9 cellular contexts compared by ENCODE assay signal in the genomic region with DNA sequence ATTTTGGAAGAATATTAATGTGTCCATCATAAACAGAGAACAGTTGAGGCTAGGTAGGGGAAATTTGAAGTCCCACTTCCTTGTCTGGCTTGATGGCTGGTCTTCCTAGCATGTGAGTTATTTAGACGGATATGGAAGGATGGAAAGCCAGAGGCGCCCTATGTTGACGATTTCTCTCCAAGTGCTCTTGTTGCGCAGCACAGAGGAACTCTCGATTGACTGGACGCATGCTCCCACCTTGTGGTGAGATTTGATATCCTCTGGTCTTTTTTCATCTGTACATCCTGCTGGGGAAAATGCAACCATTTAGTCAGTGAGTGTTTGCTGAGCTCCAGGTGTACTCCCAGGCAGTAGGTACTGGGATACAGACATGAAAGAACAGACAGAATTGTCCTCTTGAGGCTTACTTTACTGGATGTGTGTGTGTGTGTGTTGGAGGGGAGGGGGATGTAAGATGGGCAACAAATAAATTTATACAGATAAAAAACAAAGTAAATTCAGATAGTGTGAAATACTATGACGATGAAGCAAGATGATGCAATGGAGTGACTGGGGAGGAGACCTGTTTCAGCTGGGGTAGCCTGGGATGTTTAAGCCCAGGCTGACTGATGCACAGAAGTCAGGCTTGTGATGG.
DNase-seq lines count a peak whose midpoint lies in the region; ATAC-seq, FAIRE-seq and TF ChIP-seq lines count a peak whose summit lies in the region.
"Had no signal": no experiment of that assay in that cellular context is flagged by ENCODE, and none has a peak within 500 bp of the region (broad histone marks: within the 10 kb centered on the region; RNA-seq: fewer than 3 reads in every experiment).

No MANE protein-coding gene starts in this region.

- peak; percentile 70 for TF ChIP-seq CTCF in parathyroid adenoma (IDR thresholded peaks at IDR 0.05)

- CTCF ChIA-PET in activated CD4-positive, alpha-beta memory T cell treated with anti-CD3 and anti-CD28 coated beads, Interleukin-2, amount 10 ng/mL, durations not matched to agents 7 days and 5 days (lab: Charles Lee), result interaction anchor here (1.2 kb wide), 1 partner anchor 340 kb away, joined by 3 read pairs; no protein-coding TSS in a partner anchor

- no peak overlapping the region for H3K4me3 Mint-ChIP-seq in activated CD4-positive, alpha-beta memory T cell treated with anti-CD3 and anti-CD28 coated beads, Interleukin-2, amount 10 ng/mL, durations not matched to agents 7 days and 5 days
- H3K4me3 Mint-ChIP-seq: activated T-cell treated with anti-CD3 and anti-CD28 coated beads, Interleukin-2, amount 50 U/mL, for 4 hours had no signal

- peak; percentile 81 for FAIRE-seq in frontal cortex (lab: Jason Lieb, UNC)

- no peak overlapping the region for H3K27ac Mint-ChIP-seq in activated CD4-positive, alpha-beta memory T cell treated with anti-CD3 and anti-CD28 coated beads, Interleukin-2, amount 10 ng/mL, durations not matched to agents 7 days and 5 days

- H3K27me3 ChIP-seq in parathyroid adenoma (ENCODE audit: control insufficient read depth, insufficient read depth, low read length), result no peaks in the 10 kb centered on the region

- no peaks in the 10 kb centered on the region for H3K4me1 ChIP-seq in parathyroid adenoma

- H3K36me3 Mint-ChIP-seq in activated CD4-positive, alpha-beta memory T cell treated with anti-CD3 and anti-CD28 coated beads, Interleukin-2, amount 10 ng/mL, durations not matched to agents 7 days and 5 days (ENCODE audit: low read depth), result no peaks in the 10 kb centered on the region

- peak overlapping the region; percentile 33 for H2AFZ ChIP-seq in parathyroid adenoma

- no peaks in the 10 kb centered on the region for H3K4me1 Mint-ChIP-seq in activated CD4-positive, alpha-beta memory T cell treated with anti-CD3 and anti-CD28 coated beads, Interleukin-2, amount 10 ng/mL, durations not matched to agents 7 days and 5 days

- DNase-seq in DMS79 (lab: John Stamatoyannopoulos, UW), result peak; percentile 51
- DNase-seq in NCI-H524 treated with DMSO at 0.1 percent for 48 hours (lab: John Stamatoyannopoulos, UW), result peak; percentile 42
- peak; percentile 47 for DNase-seq in activated CD4-positive, alpha-beta memory T cell treated with anti-CD3 and anti-CD28 coated beads, Interleukin-2, amount 10 ng/mL, durations not matched to agents 7 days and 5 days
- peak; percentile 36 to 49 for DNase-seq in frontal cortex (ENCODE audit: low spot score in 2 of 2)
- DNase-seq in NK-92 (lab: John Stamatoyannopoulos, UW; ENCODE audit: unreplicated experiment), result no peak
- DNase-seq: activated T-cell treated with anti-CD3 and anti-CD28 coated beads, Interleukin-2, amount 50 U/mL, for 4 hours had no signal

- peaks cover 7% of the 10 kb centered on the region for H3K27me3 Mint-ChIP-seq in activated CD4-positive, alpha-beta memory T cell treated with anti-CD3 and anti-CD28 coated beads, Interleukin-2, amount 10 ng/mL, durations not matched to agents 7 days and 5 days

- H3K4me3 ChIP-seq in parathyroid adenoma (ENCODE audit: low read depth, low read length), result no peak overlapping the region

- ATAC-seq in HG02884 (IDR thresholded peaks at IDR 0.05; ENCODE audit: unreplicated experiment) (peak; percentile 50), GM21360 (IDR thresholded peaks at IDR 0.05; ENCODE audit: unreplicated experiment) (no peak)

- POLR2A ChIA-PET in activated CD4-positive, alpha-beta memory T cell treated with anti-CD3 and anti-CD28 coated beads, Interleukin-2, amount 10 ng/mL, durations not matched to agents 7 days and 5 days (lab: Charles Lee), result no interaction called here

- H3K9ac ChIP-seq in parathyroid adenoma, result no peak overlapping the region

- no peaks in the 10 kb centered on the region for H3K79me2 ChIP-seq in parathyroid adenoma

- no peaks in the 10 kb centered on the region for H3K36me3 ChIP-seq in parathyroid adenoma (ENCODE audit: control insufficient read depth, insufficient read depth, low read length)

- H3K27ac ChIP-seq in parathyroid adenoma, result no peak overlapping the region

- H3K4me2 ChIP-seq in parathyroid adenoma (ENCODE audit: low read length), result no peak overlapping the region

- H3K9me3 ChIP-seq in parathyroid adenoma (ENCODE audit: control insufficient read depth, low read length), result no peaks in the 10 kb centered on the region

- no peaks in the 10 kb centered on the region for H3K9me3 Mint-ChIP-seq in activated CD4-positive, alpha-beta memory T cell treated with anti-CD3 and anti-CD28 coated beads, Interleukin-2, amount 10 ng/mL, durations not matched to agents 7 days and 5 days
- H3K9me3 Mint-ChIP-seq: activated T-cell treated with anti-CD3 and anti-CD28 coated beads, Interleukin-2, amount 50 U/mL, for 4 hours had no signal
